Comparison of ENCODE assay signal across 1 cellular context in the genomic region with DNA sequence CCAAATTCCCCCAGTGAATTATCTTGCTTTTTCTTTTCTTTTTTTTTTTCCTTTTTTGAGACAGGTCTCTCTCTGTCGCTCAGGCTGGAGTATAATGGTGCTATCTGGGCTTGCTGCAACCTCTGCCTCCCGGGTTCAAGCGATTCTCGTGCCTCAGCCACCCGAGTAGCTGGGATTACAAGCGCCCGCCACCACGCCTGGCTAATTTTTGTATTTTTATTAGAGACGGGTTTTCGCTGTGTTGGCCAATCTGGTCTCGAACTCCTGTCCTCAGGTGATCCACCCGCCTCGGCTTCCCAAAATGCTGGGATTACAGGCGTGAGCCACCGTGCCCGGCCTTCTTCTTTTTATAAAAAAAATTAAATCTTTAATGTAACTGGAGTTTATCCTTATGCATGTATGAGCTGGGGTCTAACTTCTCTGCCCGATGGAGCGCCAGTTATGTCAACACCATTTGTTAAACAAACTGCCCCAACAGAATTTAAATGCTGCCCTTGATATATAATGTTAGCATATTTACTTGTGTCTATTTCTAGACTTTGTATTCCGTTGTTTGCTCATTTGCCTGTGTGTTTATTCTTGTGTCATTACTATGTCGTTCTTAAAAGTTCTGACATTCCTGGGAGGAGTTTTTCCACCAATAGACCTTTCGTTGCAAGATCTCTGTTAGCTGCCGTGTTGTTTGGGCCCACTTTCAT.
TF ChIP-seq lines count a peak whose summit lies in the region.

No MANE protein-coding gene starts in this region.

TF ChIP-seq in GM12878, 131 proteins besides CTCF, POLR2A, EP300 and RAD21 (continues in another document):
- TF ChIP-seq POU2F2 (IDR thresholded peaks at IDR 0.05; ENCODE audit: borderline replicate concordance, low read depth, low read length) (no peak), E4F1 (IDR thresholded peaks at IDR 0.05; ENCODE audit: borderline replicate concordance, partially characterized antibody) (no peak), SPI1 (IDR thresholded peaks at IDR 0.05; ENCODE audit: borderline replicate concordance, insufficient read depth, low read depth, low read length) (no peak), BRCA1 (IDR thresholded peaks at IDR 0.05; ENCODE audit: low read depth, low read length) (no peak), MEF2A (IDR thresholded peaks at IDR 0.05; ENCODE audit: insufficient read depth, low read depth, low read length) (no peak), ETV6 (conservative IDR thresholded peaks at IDR 0.05 in 1 of 2, IDR thresholded peaks at IDR 0.05 in 1 of 2; ENCODE audit: borderline replicate concordance in 1 of 2, low read depth in 1 of 2) (no peak), PKNOX1 (IDR thresholded peaks at IDR 0.05) (0 out of 2 replicates have a peak, but pooled peaks have one; percentile 23), POLR2AphosphoS2 (IDR thresholded peaks at IDR 0.05; ENCODE audit: low read depth, low read length) (no peak), FOXK2 (IDR thresholded peaks at IDR 0.05) (no peak), KDM1A (IDR thresholded peaks at IDR 0.05; ENCODE audit: borderline replicate concordance) (no peak), CHD1 (IDR thresholded peaks at IDR 0.05; ENCODE audit: low read depth, low read length) (0 out of 2 replicates have a peak, but pooled peaks have one; percentile 15), BHLHE40 (IDR thresholded peaks at IDR 0.05; ENCODE audit: borderline replicate concordance in 1 of 2, low read depth in 2 of 2, low read length in 1 of 2) (no peak), FOS (IDR thresholded peaks at IDR 0.05; ENCODE audit: borderline replicate concordance, extremely low read depth, insufficient read length) (no peak), GATAD2B (conservative IDR thresholded peaks at IDR 0.05; ENCODE audit: low read depth) (no peak), ESRRA (IDR thresholded peaks at IDR 0.05; ENCODE audit: low read length) (no peak), SMAD5 (IDR thresholded peaks at IDR 0.05; ENCODE audit: low read depth) (no peak), CEBPB (IDR thresholded peaks at IDR 0.05; ENCODE audit: borderline replicate concordance in 1 of 2, low read depth in 2 of 2, low read length in 2 of 2) (no peak), SKIL (IDR thresholded peaks at IDR 0.05; ENCODE audit: low read depth, poor library complexity, severe bottlenecking) (peak; percentile 39), ATF2 (IDR thresholded peaks at IDR 0.05; ENCODE audit: low read length) (no peak), ATF7 (IDR thresholded peaks at IDR 0.05; ENCODE audit: low read depth) (no peak; the same call in 1 of the 2 replicates), NKRF (conservative IDR thresholded peaks at IDR 0.05) (no peak), ZNF207 (IDR thresholded peaks at IDR 0.05; ENCODE audit: borderline replicate concordance) (no peak), PAX5 (IDR thresholded peaks at IDR 0.05; ENCODE audit: borderline replicate concordance, low read depth, low read length) (0 out of 2 replicates have a peak, but pooled peaks have one; percentile 2), BACH1 (IDR thresholded peaks at IDR 0.05; ENCODE audit: borderline replicate concordance) (no peak), LARP7 (IDR thresholded peaks at IDR 0.05) (no peak), IKZF2 (IDR thresholded peaks at IDR 0.05) (peak; percentile 59 to 72; a peak in 3 of 4 replicates), RELA (IDR thresholded peaks at IDR 0.05; ENCODE audit: borderline replicate concordance, partially characterized antibody) (no peak), CBX3 (IDR thresholded peaks at IDR 0.05; ENCODE audit: borderline replicate concordance, low read depth) (no peak), RB1 (IDR thresholded peaks at IDR 0.05; ENCODE audit: borderline replicate concordance) (no peak)
- TF ChIP-seq, protein P1, sequence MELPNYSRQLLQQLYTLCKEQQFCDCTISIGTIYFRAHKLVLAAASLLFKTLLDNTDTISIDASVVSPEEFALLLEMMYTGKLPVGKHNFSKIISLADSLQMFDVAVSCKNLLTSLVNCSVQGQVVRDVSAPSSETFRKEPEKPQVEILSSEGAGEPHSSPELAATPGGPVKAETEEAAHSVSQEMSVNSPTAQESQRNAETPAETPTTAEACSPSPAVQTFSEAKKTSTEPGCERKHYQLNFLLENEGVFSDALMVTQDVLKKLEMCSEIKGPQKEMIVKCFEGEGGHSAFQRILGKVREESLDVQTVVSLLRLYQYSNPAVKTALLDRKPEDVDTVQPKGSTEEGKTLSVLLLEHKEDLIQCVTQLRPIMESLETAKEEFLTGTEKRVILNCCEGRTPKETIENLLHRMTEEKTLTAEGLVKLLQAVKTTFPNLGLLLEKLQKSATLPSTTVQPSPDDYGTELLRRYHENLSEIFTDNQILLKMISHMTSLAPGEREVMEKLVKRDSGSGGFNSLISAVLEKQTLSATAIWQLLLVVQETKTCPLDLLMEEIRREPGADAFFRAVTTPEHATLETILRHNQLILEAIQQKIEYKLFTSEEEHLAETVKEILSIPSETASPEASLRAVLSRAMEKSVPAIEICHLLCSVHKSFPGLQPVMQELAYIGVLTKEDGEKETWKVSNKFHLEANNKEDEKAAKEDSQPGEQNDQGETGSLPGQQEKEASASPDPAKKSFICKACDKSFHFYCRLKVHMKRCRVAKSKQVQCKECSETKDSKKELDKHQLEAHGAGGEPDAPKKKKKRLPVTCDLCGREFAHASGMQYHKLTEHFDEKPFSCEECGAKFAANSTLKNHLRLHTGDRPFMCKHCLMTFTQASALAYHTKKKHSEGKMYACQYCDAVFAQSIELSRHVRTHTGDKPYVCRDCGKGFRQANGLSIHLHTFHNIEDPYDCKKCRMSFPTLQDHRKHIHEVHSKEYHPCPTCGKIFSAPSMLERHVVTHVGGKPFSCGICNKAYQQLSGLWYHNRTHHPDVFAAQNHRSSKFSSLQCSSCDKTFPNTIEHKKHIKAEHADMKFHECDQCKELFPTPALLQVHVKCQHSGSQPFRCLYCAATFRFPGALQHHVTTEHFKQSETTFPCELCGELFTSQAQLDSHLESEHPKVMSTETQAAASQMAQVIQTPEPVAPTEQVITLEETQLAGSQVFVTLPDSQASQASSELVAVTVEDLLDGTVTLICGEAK (IDR thresholded peaks at IDR 0.05; ENCODE audit: borderline replicate concordance), result peak; percentile 42; the same call in 1 of the 2 replicates
- TF ChIP-seq, protein P2, sequence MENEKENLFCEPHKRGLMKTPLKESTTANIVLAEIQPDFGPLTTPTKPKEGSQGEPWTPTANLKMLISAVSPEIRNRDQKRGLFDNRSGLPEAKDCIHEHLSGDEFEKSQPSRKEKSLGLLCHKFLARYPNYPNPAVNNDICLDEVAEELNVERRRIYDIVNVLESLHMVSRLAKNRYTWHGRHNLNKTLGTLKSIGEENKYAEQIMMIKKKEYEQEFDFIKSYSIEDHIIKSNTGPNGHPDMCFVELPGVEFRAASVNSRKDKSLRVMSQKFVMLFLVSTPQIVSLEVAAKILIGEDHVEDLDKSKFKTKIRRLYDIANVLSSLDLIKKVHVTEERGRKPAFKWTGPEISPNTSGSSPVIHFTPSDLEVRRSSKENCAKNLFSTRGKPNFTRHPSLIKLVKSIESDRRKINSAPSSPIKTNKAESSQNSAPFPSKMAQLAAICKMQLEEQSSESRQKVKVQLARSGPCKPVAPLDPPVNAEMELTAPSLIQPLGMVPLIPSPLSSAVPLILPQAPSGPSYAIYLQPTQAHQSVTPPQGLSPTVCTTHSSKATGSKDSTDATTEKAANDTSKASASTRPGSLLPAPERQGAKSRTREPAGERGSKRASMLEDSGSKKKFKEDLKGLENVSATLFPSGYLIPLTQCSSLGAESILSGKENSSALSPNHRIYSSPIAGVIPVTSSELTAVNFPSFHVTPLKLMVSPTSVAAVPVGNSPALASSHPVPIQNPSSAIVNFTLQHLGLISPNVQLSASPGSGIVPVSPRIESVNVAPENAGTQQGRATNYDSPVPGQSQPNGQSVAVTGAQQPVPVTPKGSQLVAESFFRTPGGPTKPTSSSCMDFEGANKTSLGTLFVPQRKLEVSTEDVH (IDR thresholded peaks at IDR 0.05; ENCODE audit: low read depth, partially characterized antibody), result no peak
- TF ChIP-seq, protein P3, sequence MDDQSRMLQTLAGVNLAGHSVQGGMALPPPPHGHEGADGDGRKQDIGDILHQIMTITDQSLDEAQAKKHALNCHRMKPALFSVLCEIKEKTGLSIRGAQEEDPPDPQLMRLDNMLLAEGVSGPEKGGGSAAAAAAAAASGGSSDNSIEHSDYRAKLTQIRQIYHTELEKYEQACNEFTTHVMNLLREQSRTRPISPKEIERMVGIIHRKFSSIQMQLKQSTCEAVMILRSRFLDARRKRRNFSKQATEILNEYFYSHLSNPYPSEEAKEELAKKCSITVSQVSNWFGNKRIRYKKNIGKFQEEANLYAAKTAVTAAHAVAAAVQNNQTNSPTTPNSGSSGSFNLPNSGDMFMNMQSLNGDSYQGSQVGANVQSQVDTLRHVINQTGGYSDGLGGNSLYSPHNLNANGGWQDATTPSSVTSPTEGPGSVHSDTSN (IDR thresholded peaks at IDR 0.05; ENCODE audit: insufficient replicate concordance, low read depth, low read length), result no peak
